In the genomic region with DNA sequence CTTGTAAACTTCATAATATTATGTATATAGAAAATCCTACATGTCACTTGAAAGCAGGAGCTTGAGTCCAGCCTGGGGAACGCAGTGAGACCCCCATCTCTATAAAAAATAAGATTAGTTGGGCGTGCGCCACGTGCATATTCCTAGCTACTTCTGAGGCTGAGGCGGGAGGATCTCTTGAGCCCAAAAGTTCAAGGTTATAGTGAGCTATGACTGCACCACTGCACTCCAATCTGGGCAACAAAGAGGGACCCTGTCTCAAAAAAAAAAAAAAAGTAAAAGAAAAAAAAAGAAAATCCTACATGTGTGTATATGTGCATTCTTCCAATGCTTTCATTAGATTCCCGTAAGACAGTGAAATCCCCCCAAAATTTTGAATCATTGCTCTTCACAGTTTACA, we compare ENCODE assay signal across 8 cellular contexts. TPM values are rescaled to one million over a fixed set of nuclear protein-coding genes. Genes with fewer than 3 reads are reported as not detected.
DNase-seq lines count a peak whose midpoint lies in the region; ATAC-seq and TF ChIP-seq lines count a peak whose summit lies in the region.

No MANE protein-coding gene starts in this region.

- H3K27me3 Mint-ChIP-seq in activated CD8-positive, alpha-beta memory T cell treated with anti-CD3 and anti-CD28 coated beads, Interleukin-2, amount 10 ng/mL, durations not matched to agents 7 days and 5 days = no peaks in the 10 kb centered on the region
- no peaks in the 10 kb centered on the region for H3K27me3 Mint-ChIP-seq in activated CD8-positive, alpha-beta T cell treated with anti-CD3 and anti-CD28 coated beads for 36 hours

- H3K27ac ChIP-seq in stomach = peak overlapping the region in 4 of 5 donors; percentile 96 to 99 (median 98)

- DNase-seq in activated CD8-positive, alpha-beta memory T cell treated with anti-CD3 and anti-CD28 coated beads, Interleukin-2, amount 10 ng/mL, durations not matched to agents 7 days and 5 days = no peak
- DNase-seq in activated CD8-positive, alpha-beta memory T cell treated with anti-CD3 and anti-CD28 coated beads, Interleukin-2, amount 50 U/mL, for 48 hours = no peak
- no peak for DNase-seq in activated CD8-positive, alpha-beta T cell treated with anti-CD3 and anti-CD28 coated beads for 36 hours
- DNase-seq in stomach (no peak), NCI-H774 (lab: John Stamatoyannopoulos, UW) (no peak), GM13977 (ENCODE audit: low spot score) (no peak)

- H3K36me3 Mint-ChIP-seq in activated CD8-positive, alpha-beta memory T cell treated with anti-CD3 and anti-CD28 coated beads, Interleukin-2, amount 10 ng/mL, durations not matched to agents 7 days and 5 days = peaks cover 22% of the 10 kb centered on the region
- peaks cover 22% of the 10 kb centered on the region for H3K36me3 Mint-ChIP-seq in activated CD8-positive, alpha-beta T cell treated with anti-CD3 and anti-CD28 coated beads for 36 hours (ENCODE audit: low read depth)

- in situ Hi-C loops in GM13977 (cut with MboI; ENCODE audit: low pct_unique_long_range_greater_than_20kb, low sequenced_read_pairs, unreplicated experiment) = loop anchor here (25.0 kb wide), 1 partner anchor 373 kb away; no protein-coding TSS in a partner anchor

- no peaks in the 10 kb centered on the region for H3K9me3 ChIP-seq in stomach

- peaks cover 26 to 71% (median 46%) of the 10 kb centered on the region in 4 donors for H3K4me1 ChIP-seq in stomach

- no peak for TF ChIP-seq POLR2A in stomach (IDR thresholded peaks at IDR 0.05)

- ATAC-seq in activated CD8-positive, alpha-beta memory T cell treated with anti-CD3 and anti-CD28 coated beads, Interleukin-2, amount 10 ng/mL, durations not matched to agents 7 days and 5 days = no peak
- ATAC-seq in activated CD8-positive, alpha-beta T cell treated with anti-CD3 and anti-CD28 coated beads for 36 hours = no peak
- no peak for ATAC-seq in GM18520 (IDR thresholded peaks at IDR 0.05; ENCODE audit: unreplicated experiment)

- H3K27ac Mint-ChIP-seq in activated CD8-positive, alpha-beta memory T cell treated with anti-CD3 and anti-CD28 coated beads, Interleukin-2, amount 10 ng/mL, durations not matched to agents 7 days and 5 days = no peak overlapping the region
- H3K27ac Mint-ChIP-seq in activated CD8-positive, alpha-beta T cell treated with anti-CD3 and anti-CD28 coated beads for 36 hours = no peak overlapping the region

- H3K4me3 ChIP-seq in iPS-11a (ENCODE audit: low read depth, low read length) (peak overlapping the region; percentile 93), stomach (peak overlapping the region; percentile 72 to 84 (median 76))

- H3K36me3 ChIP-seq in stomach = peaks cover 6 to 16% (median 14%) of the 10 kb centered on the region in 4 donors

- TF ChIP-seq CTCF in activated CD8-positive, alpha-beta T cell treated with anti-CD3 and anti-CD28 coated beads for 36 hours (IDR thresholded peaks at IDR 0.05) = no peak
- TF ChIP-seq CTCF in stomach (IDR thresholded peaks at IDR 0.05) = no peak
- TF ChIP-seq CTCF in GM13977 (IDR thresholded peaks at IDR 0.05; ENCODE audit: extremely low read depth, insufficient read depth, missing control alignments) = no peak

- 43 to 67% (median 57%) methylated on average over 6 of the region's 6 CpGs for WGBS in stomach, 5 donors

- no peaks in the 10 kb centered on the region for H3K9me3 Mint-ChIP-seq in activated CD8-positive, alpha-beta memory T cell treated with anti-CD3 and anti-CD28 coated beads, Interleukin-2, amount 10 ng/mL, durations not matched to agents 7 days and 5 days (ENCODE audit: low read depth)
- H3K9me3 Mint-ChIP-seq in activated CD8-positive, alpha-beta T cell treated with anti-CD3 and anti-CD28 coated beads for 36 hours = no peaks in the 10 kb centered on the region

- TF ChIP-seq EP300 in stomach (IDR thresholded peaks at IDR 0.05) = no peak

- H3K4me1 Mint-ChIP-seq in activated CD8-positive, alpha-beta memory T cell treated with anti-CD3 and anti-CD28 coated beads, Interleukin-2, amount 10 ng/mL, durations not matched to agents 7 days and 5 days = peaks cover 53% of the 10 kb centered on the region
- peaks cover 50% of the 10 kb centered on the region for H3K4me1 Mint-ChIP-seq in activated CD8-positive, alpha-beta T cell treated with anti-CD3 and anti-CD28 coated beads for 36 hours (ENCODE audit: low read depth)

- CTCF ChIA-PET in activated CD8-positive, alpha-beta memory T cell treated with anti-CD3 and anti-CD28 coated beads, Interleukin-2, amount 10 ng/mL, durations not matched to agents 7 days and 5 days (lab: Charles Lee) = interaction anchor here (0.7 to 2.9 kb wide), 4 partner anchors 11 to 596 kb away, joined by 3 to 13 read pairs (median 4); a partner anchor contains a TSS
- CTCF ChIA-PET in activated CD8-positive, alpha-beta T cell treated with anti-CD3 and anti-CD28 coated beads for 36 hours (lab: Charles Lee) = interaction anchor here (0.7 to 2.3 kb wide), 5 partner anchors 10 to 391 kb away, joined by 3 to 14 read pairs (median 5); a partner anchor contains a TSS

- POLR2A ChIA-PET in activated CD8-positive, alpha-beta T cell treated with anti-CD3 and anti-CD28 coated beads for 36 hours (lab: Charles Lee) = interaction anchor here (0.6 to 1.7 kb wide), 3 partner anchors 10 to 501 kb away, joined by 3 to 8 read pairs (median 4); no protein-coding TSS in a partner anchor

- no peaks in the 10 kb centered on the region for H3K27me3 ChIP-seq in stomach

- intact Hi-C loops in activated CD8-positive, alpha-beta T cell treated with anti-CD3 and anti-CD28 coated beads for 36 hours (cut with micrococcal nuclease) = no loop called here
- intact Hi-C loops in stomach (cut with DNase I; ENCODE audit: low total_unique reads) = no loop called here

- peak overlapping the region; percentile 93 for H3K4me3 Mint-ChIP-seq in activated CD8-positive, alpha-beta memory T cell treated with anti-CD3 and anti-CD28 coated beads, Interleukin-2, amount 10 ng/mL, durations not matched to agents 7 days and 5 days
- peak overlapping the region; percentile 96 for H3K4me3 Mint-ChIP-seq in activated CD8-positive, alpha-beta T cell treated with anti-CD3 and anti-CD28 coated beads for 36 hours

RNA-seq across cellular contexts. Expression of a gene that starts 1.7 kb away (rescaled TPM):
- total RNA-seq in activated CD8-positive, alpha-beta memory T cell treated with anti-CD3 and anti-CD28 coated beads, Interleukin-2, amount 10 ng/mL, durations not matched to agents 7 days and 5 days = 10 to 100 TPM; 87.9 to 89.8 TPM
- 10 to 100 TPM; 76.0 to 77.1 TPM for total RNA-seq in activated CD8-positive, alpha-beta T cell treated with anti-CD3 and anti-CD28 coated beads for 36 hours
- total RNA-seq in stomach = 100 to 1,000 TPM in 4 of 5 donors, 10 to 100 TPM in 1; 99.1 to 590 (median 218) TPM
- polyA plus RNA-seq in stomach = 10 to 100 TPM; 72.1 to 97.1 (median 72.4) TPM

RNA-seq across cellular contexts. Expression of a gene that starts 11.2 kb away (rescaled TPM):
- 1 to 10 TPM; 1.9 to 2.4 TPM for total RNA-seq in activated CD8-positive, alpha-beta memory T cell treated with anti-CD3 and anti-CD28 coated beads, Interleukin-2, amount 10 ng/mL, durations not matched to agents 7 days and 5 days
- 1 to 10 TPM; 3.5 to 4.4 TPM for total RNA-seq in activated CD8-positive, alpha-beta T cell treated with anti-CD3 and anti-CD28 coated beads for 36 hours
- total RNA-seq in stomach = 1 to 10 TPM in 2 of 5 donors, under 1 TPM in 1, not detected in 2; 0.58 to 8.9 (median 8.6) TPM
- polyA plus RNA-seq in stomach = 1 to 10 TPM; 1.5 to 2.1 (median 1.7) TPM
